In the genomic region with DNA sequence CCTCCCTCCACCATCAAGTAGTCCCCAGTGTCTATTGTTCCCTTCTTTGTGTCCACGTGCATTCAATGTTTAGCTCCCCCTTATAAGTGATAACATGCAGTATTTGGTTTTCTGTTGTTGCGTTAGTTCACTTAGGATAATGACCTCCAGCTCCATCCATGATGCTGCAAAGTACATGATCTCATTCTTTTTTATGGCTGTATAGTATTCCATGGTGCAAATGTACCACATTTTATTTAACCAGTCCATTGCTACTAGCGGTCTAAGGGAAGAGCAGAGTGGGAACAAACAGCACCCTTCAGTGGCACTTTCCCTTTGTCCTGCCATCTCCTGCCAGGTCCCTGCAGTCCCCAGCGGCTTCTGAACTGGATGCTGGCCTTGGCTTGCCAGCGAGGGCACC, we compare ENCODE assay signal across 26 cellular contexts.
DNase-seq lines count a peak whose midpoint lies in the region; ATAC-seq, FAIRE-seq and TF ChIP-seq lines count a peak whose summit lies in the region.
"Had no signal": no experiment of that assay in that cellular context is flagged by ENCODE, and none has a peak within 500 bp of the region (broad histone marks: within the 10 kb centered on the region; RNA-seq: fewer than 3 reads in every experiment).

No MANE protein-coding gene starts in this region.

- no peak for TF ChIP-seq EP300 in K562 (IDR thresholded peaks at IDR 0.05; ENCODE audit: low read length)
- TF ChIP-seq EP300 in H1 (IDR thresholded peaks at IDR 0.05; ENCODE audit: borderline replicate concordance in 1 of 2, low read depth in 2 of 2, low read length in 2 of 2) = no peak

- H2BK120ac ChIP-seq in H1 (replicated peaks; ENCODE audit: low read depth, low read length) = no peak overlapping the region

- H3K18ac ChIP-seq in H1 (ENCODE audit: extremely low read depth, low read length) = no peak overlapping the region

- H4K20me1 ChIP-seq in K562 (replicated peaks; ENCODE audit: control insufficient read depth, insufficient read depth, low read length) (no peaks in the 10 kb centered on the region), H1 (replicated peaks in 1 of 2; ENCODE audit: control insufficient read depth in 1 of 2, insufficient read depth in 2 of 2, low read length in 2 of 2) (no peaks in the 10 kb centered on the region)
- H4K20me1 ChIP-seq: BLaER1 had no signal

- TF ChIP-seq RAD21 in K562 (CRISPR knock-in tag; conservative IDR thresholded peaks at IDR 0.05 in 1 of 2, IDR thresholded peaks at IDR 0.05 in 1 of 2) = no peak
- no peak for TF ChIP-seq RAD21 in H1 (IDR thresholded peaks at IDR 0.05 in 1 of 2, conservative IDR thresholded peaks at IDR 0.05 in 1 of 2; ENCODE audit: low read depth in 2 of 2, low read length in 2 of 2)

- TF ChIP-seq CTCF in HEK293 (tag by site-specific recombination; IDR thresholded peaks at IDR 0.05) = no peak
- TF ChIP-seq CTCF in K562 (IDR thresholded peaks at IDR 0.05 in 2 of 3, conservative IDR thresholded peaks at IDR 0.05 in 1 of 3; ENCODE audit: insufficient read depth in 2 of 3, low read depth in 1 of 3, low read length in 3 of 3) = no peak
- no peak for TF ChIP-seq CTCF in H1 (IDR thresholded peaks at IDR 0.05; ENCODE audit: control extremely low read depth in 1 of 3, insufficient read depth in 1 of 3, low read depth in 1 of 3, low read length in 3 of 3)

- peaks cover 3 to 19% of the 10 kb centered on the region in 2 experiments; a peak in 3 of 5 replicates for H3K27me3 ChIP-seq in K562 (ENCODE audit: control insufficient read depth in 2 of 2, insufficient read depth in 2 of 2, low read length in 2 of 2)
- H3K27me3 ChIP-seq in H1 (replicated peaks in 1 of 4; ENCODE audit: control insufficient read depth in 3 of 4, extremely low read depth in 1 of 4, insufficient read depth in 3 of 4, low read length in 3 of 4) = no peaks in the 10 kb centered on the region
- H3K27me3 ChIP-seq: BLaER1 had no signal

- no peak overlapping the region for H4K91ac ChIP-seq in H1 (replicated peaks; ENCODE audit: insufficient read length, low read length)

- no peak overlapping the region for H2BK15ac ChIP-seq in H1 (ENCODE audit: low read length)

- no peak overlapping the region for H3K56ac ChIP-seq in H1 (replicated peaks; ENCODE audit: insufficient read length, low read depth, low read length)

- no peaks in the 10 kb centered on the region for H3K9me3 ChIP-seq in HEK293 (ENCODE audit: control insufficient read depth, insufficient read depth, low read depth, low read length)
- H3K9me3 ChIP-seq in K562 (replicated peaks; ENCODE audit: control insufficient read depth, insufficient read depth, low read depth, low read length) = no peaks in the 10 kb centered on the region
- H3K9me3 ChIP-seq in H1 (ENCODE audit: insufficient read depth in 2 of 2, low read depth in 1 of 2, low read length in 1 of 2) = no peaks in the 10 kb centered on the region; a peak in 1 of 4 replicates
- H3K9me3 ChIP-seq: BE2C, BLaER1 had no signal

- H3K27ac ChIP-seq in HEK293 (ENCODE audit: extremely low read depth, low read depth, low read length) (no peak overlapping the region), K562 (ENCODE audit: extremely low read depth, low read depth, low read length) (no peak overlapping the region), H1 (ENCODE audit: low read depth, low read length) (no peak overlapping the region)
- H3K27ac ChIP-seq: BLaER1 had no signal

- H3K79me2 ChIP-seq in K562 (ENCODE audit: control insufficient read depth, insufficient read depth, low read length) = no peaks in the 10 kb centered on the region
- no peaks in the 10 kb centered on the region for H3K79me2 ChIP-seq in H1 (ENCODE audit: control insufficient read depth in 1 of 2, insufficient read depth in 2 of 2, low read length in 2 of 2)

- H4K8ac ChIP-seq in H1 (ENCODE audit: extremely low read depth, insufficient read depth, low read length) = no peak overlapping the region

- no peak overlapping the region for H2BK12ac ChIP-seq in H1 (ENCODE audit: low read depth, low read length)

- H2AK5ac ChIP-seq in H1 (ENCODE audit: low read depth, low read length) = no peak overlapping the region

- H3K36me3 ChIP-seq in HEK293 (ENCODE audit: control insufficient read depth in 2 of 2, insufficient read depth in 1 of 2, low read length in 2 of 2) (no peaks in the 10 kb centered on the region), K562 (ENCODE audit: control insufficient read depth, insufficient read depth, low read length) (no peaks in the 10 kb centered on the region), H1 (ENCODE audit: control insufficient read depth in 2 of 4, insufficient read depth in 4 of 4, low read length in 3 of 4) (no peaks in the 10 kb centered on the region)
- H3K36me3 ChIP-seq: BE2C, BLaER1 had no signal

- H2BK5ac ChIP-seq in H1 (ENCODE audit: low read depth, low read length) = no peak overlapping the region

- TF ChIP-seq POLR2A in K562 (conservative IDR thresholded peaks at IDR 0.05) (no peak), H1 (IDR thresholded peaks at IDR 0.05; ENCODE audit: control extremely low read depth in 1 of 2, low read depth in 2 of 2, low read length in 2 of 2) (no peak)

- intact Hi-C loops in K562 (cut with micrococcal nuclease) = no loop called here

- no peak for ATAC-seq in K562
- ATAC-seq: GM12878 had no signal

- no peaks in the 10 kb centered on the region for H3K9me1 ChIP-seq in K562 (ENCODE audit: control insufficient read depth, insufficient read depth, low read length)

- in situ Hi-C loops in K562 (cut with MboI) = no loop called here

- WGBS in K562 (ENCODE audit: insufficient coverage, low coverage, missing lambda C conversion rate) = 5% methylated on average over 5 of the region's 5 CpGs
- WGBS in H1 (ENCODE audit: extremely low coverage in 1 of 2, insufficient coverage in 1 of 2, insufficient read length in 1 of 2, insufficient replicate concordance in 2 of 2, low coverage in 1 of 2, low lambda C conversion rate in 2 of 2, missing lambda C conversion rate in 1 of 2), 2 experiments = 95% methylated on average over 5 of the region's 5 CpGs; no CpG with 5 or more reads in 1 of the 2 experiments

- no peak overlapping the region for H3K4me3 ChIP-seq in HEK293 (ENCODE audit: low read depth, low read length)
- no peak overlapping the region for H3K4me3 ChIP-seq in K562
- no peak overlapping the region for H3K4me3 ChIP-seq in H1 (ENCODE audit: extremely low read depth in 1 of 4, insufficient read depth in 2 of 4, low read depth in 3 of 4, low read length in 4 of 4)
- H3K4me3 ChIP-seq: BLaER1, GM12878 had no signal

- CTCF ChIA-PET in HEK293 (lab: Yijun Ruan, JAX) = interaction anchor here (1.2 kb wide), 2 partner anchors 18 to 20 kb away, joined by 5 read pairs; no protein-coding TSS in a partner anchor
- CTCF ChIA-PET in K562 (lab: Yijun Ruan, JAX; ENCODE audit: low intra/inter-chr PET ratio) = no interaction called here
- CTCF ChIA-PET in H1 (lab: Charles Lee; ENCODE audit: partially characterized antibody) = interaction anchor here (1.0 to 2.1 kb wide), 4 partner anchors 19 to 73 kb away, joined by 3 to 5 read pairs (median 4); no protein-coding TSS in a partner anchor

- no peak overlapping the region for H3K4ac ChIP-seq in H1 (replicated peaks; ENCODE audit: insufficient read length, low read depth, low read length)

- no peak overlapping the region for H3K14ac ChIP-seq in H1 (ENCODE audit: insufficient read length)

- no peak overlapping the region for H3K4me2 ChIP-seq in K562 (ENCODE audit: insufficient read depth, low read length)
- H3K4me2 ChIP-seq in H1 (ENCODE audit: insufficient read depth in 1 of 2, low read depth in 2 of 2, low read length in 2 of 2) = no peak overlapping the region
- H3K4me2 ChIP-seq: BLaER1 had no signal

- no peak overlapping the region for H4K5ac ChIP-seq in H1 (ENCODE audit: insufficient read length, low read depth, low read length)

- no peak overlapping the region for H2BK20ac ChIP-seq in H1 (ENCODE audit: low read length)

- no peaks in the 10 kb centered on the region for H3K23me2 ChIP-seq in H1 (ENCODE audit: low read depth, low read length)

- BruUV-seq in K562 (replicated peaks; lab: Mats Ljungman, UMichigan) = no TSS peak

- H3K4me1 ChIP-seq in HEK293 (ENCODE audit: control insufficient read depth, insufficient read depth, low read length) (no peaks in the 10 kb centered on the region), K562 (replicated peaks in 1 of 2; ENCODE audit: control insufficient read depth in 2 of 2, insufficient read depth in 2 of 2, low read length in 2 of 2) (no peaks in the 10 kb centered on the region), H1 (replicated peaks in 1 of 4; ENCODE audit: control insufficient read depth in 3 of 4, insufficient read depth in 4 of 4, low read length in 3 of 4) (peaks cover 0 to 2% (median 0%) of the 10 kb centered on the region in 4 experiments; a peak in 1 of 7 replicates)
- H3K4me1 ChIP-seq: BE2C, BLaER1 had no signal

- DNase-seq in K562 (ENCODE audit: extremely low read depth in 1 of 4, low spot score in 3 of 4) = no peak
- DNase-seq in H1 (ENCODE audit: low read depth in 1 of 2, low spot score in 2 of 2) = no peak
- no peak for DNase-seq in dedifferentiated amniotic fluid mesenchymal stem cell (ENCODE audit: extremely low spot score)
- no peak for DNase-seq in amniotic stem cell (lab: John Stamatoyannopoulos, UW)
- DNase-seq in SIG-M5 (lab: John Stamatoyannopoulos, UW) = no peak
- no peak for DNase-seq in NCI-H2227 (lab: John Stamatoyannopoulos, UW; ENCODE audit: unreplicated experiment)
- DNase-seq: 8988T; ACHN; BE2C; C1 segment of cervical spinal cord; CD4-positive, alpha-beta memory T cell; CD4-positive, CD25-positive, alpha-beta regulatory T cell; CD8-positive, alpha-beta memory T cell; COR-L47; DMS 273 treated with DMSO at 0.1 percent for 48 hours; DMS153; DMS53; DMS79; DND-41; EL; GDM1 had no signal

- H3K9ac ChIP-seq in K562 (ENCODE audit: insufficient read depth in 1 of 2, low read depth in 2 of 2, low read length in 2 of 2) = no peak overlapping the region
- H3K9ac ChIP-seq in H1 (replicated peaks in 1 of 4; ENCODE audit: extremely low read depth in 1 of 4, low read depth in 3 of 4, low read length in 3 of 4) = no peak overlapping the region
- H3K9ac ChIP-seq: BLaER1 had no signal

- no peaks in the 10 kb centered on the region for H3K79me1 ChIP-seq in H1 (ENCODE audit: low read depth, low read length)

- POLR2A ChIA-PET in HEK293 (lab: Yijun Ruan, JAX) (no interaction called here), K562 (lab: Yijun Ruan, JAX) (no interaction called here), H1 (lab: Charles Lee; ENCODE audit: partially characterized antibody) (no interaction called here)

- H3K23ac ChIP-seq in H1 (ENCODE audit: insufficient read length) = no peak overlapping the region

- H2AFZ ChIP-seq in K562 (ENCODE audit: low read depth, low read length) (no peak overlapping the region), H1 (ENCODE audit: low read length) (no peak overlapping the region)

- FAIRE-seq in K562 (lab: Jason Lieb, UNC) (no peak), H1 (lab: Jason Lieb, UNC) (no peak)
- FAIRE-seq: A204.1, GM12878, GM19239 had no signal

TF ChIP-seq in HEK293, 187 proteins besides CTCF, POLR2A, EP300 and RAD21 (continues in another document):
- no peak for TF ChIP-seq ZNF585B (tag by site-specific recombination; IDR thresholded peaks at IDR 0.05)

TF ChIP-seq in H1, 55 proteins besides CTCF, POLR2A, EP300 and RAD21 (continues in another document):
- TF ChIP-seq KDM1A (IDR thresholded peaks at IDR 0.05; ENCODE audit: borderline replicate concordance, low read length) (0 out of 2 replicates have a peak, but pooled peaks have one; percentile 38), RBBP5 (IDR thresholded peaks at IDR 0.05; ENCODE audit: borderline replicate concordance, low read depth, low read length) (no peak), YY1 (IDR thresholded peaks at IDR 0.05; ENCODE audit: low read depth, low read length) (no peak)
